ENCODE assay signal across 19 cellular contexts in genomic region chr14:24903337-24903736, GRCh38.
A peak's percentile ranks its signal among the peaks of the same experiment; 100 is the strongest.
DNase-seq lines count a peak whose midpoint lies in the region; ATAC-seq, FAIRE-seq and TF ChIP-seq lines count a peak whose summit lies in the region.
"Had no signal": no experiment of that assay in that cellular context is flagged by ENCODE, and none has a peak within 500 bp of the region (broad histone marks: within the 10 kb centered on the region; RNA-seq: fewer than 3 reads in every experiment).

No MANE protein-coding gene starts in this region.

- H3K4me2 ChIP-seq in mammary epithelial cell (ENCODE audit: insufficient read depth, low read depth, low read length), result no peak overlapping the region

- H3K36me3 ChIP-seq in mammary epithelial cell (ENCODE audit: insufficient read depth, low read length), result no peaks in the 10 kb centered on the region
- H3K36me3 ChIP-seq: brain microvascular endothelial cell, heart right ventricle had no signal

- no peaks in the 10 kb centered on the region for H3K4me1 ChIP-seq in mammary epithelial cell (ENCODE audit: insufficient read depth, low read length)
- H3K4me1 ChIP-seq in foreskin keratinocyte, result no peaks in the 10 kb centered on the region

- TF ChIP-seq CTCF in mammary epithelial cell (conservative IDR thresholded peaks at IDR 0.05 in 1 of 2, IDR thresholded peaks at IDR 0.05 in 1 of 2; ENCODE audit: extremely low read depth in 1 of 2, insufficient read depth in 1 of 2, low read depth in 1 of 2, low read length in 2 of 2), result no peak
- TF ChIP-seq CTCF in MCF 10A (IDR thresholded peaks at IDR 0.05; ENCODE audit: unreplicated experiment), result no peak
- no peak for TF ChIP-seq CTCF in foreskin keratinocyte (conservative IDR thresholded peaks at IDR 0.05)

- H3K4me3 ChIP-seq in mammary epithelial cell (replicated peaks in 1 of 3; ENCODE audit: insufficient read depth in 1 of 3, low read depth in 2 of 3, low read length in 3 of 3), result no peak overlapping the region
- H3K4me3 ChIP-seq: heart right ventricle had no signal

- no peaks in the 10 kb centered on the region for H3K27me3 Mint-ChIP-seq in MCF 10A (ENCODE audit: insufficient read depth, unreplicated experiment)

- CTCF ChIA-PET in mammary epithelial cell (lab: Charles Lee; ENCODE audit: low non-redundant PET), result no interaction called here
- CTCF ChIA-PET in MCF 10A (lab: Yijun Ruan, JAX), result no interaction called here

- H3K27ac ChIP-seq in mammary epithelial cell (ENCODE audit: insufficient read depth, low read depth, low read length) (no peak overlapping the region), foreskin keratinocyte (peak overlapping the region; percentile 33), caudate nucleus (ENCODE audit: low read depth, low read length) (no peak overlapping the region)
- H3K27ac ChIP-seq: brain microvascular endothelial cell had no signal

- no TSS peak for BruUV-seq in mammary epithelial cell (replicated peaks; lab: Mats Ljungman, UMichigan)
- no TSS peak for BruUV-seq in MCF 10A (replicated peaks; lab: Mats Ljungman, UMichigan)

- ATAC-seq in foreskin keratinocyte, result peak; percentile 69
- ATAC-seq: effector memory CD8-positive, alpha-beta T cell; heart right ventricle had no signal

- H2AFZ ChIP-seq in mammary epithelial cell (ENCODE audit: low read depth, low read length), result no peak overlapping the region

- H3K27me3 ChIP-seq in mammary epithelial cell (ENCODE audit: insufficient read depth, low read length) (no peaks in the 10 kb centered on the region), foreskin keratinocyte (no peaks in the 10 kb centered on the region)
- H3K27me3 ChIP-seq: brain microvascular endothelial cell, heart right ventricle had no signal

- no peak overlapping the region for H3K27ac Mint-ChIP-seq in MCF 10A (ENCODE audit: low read depth, unreplicated experiment)
- H3K27ac Mint-ChIP-seq: effector memory CD8-positive, alpha-beta T cell had no signal

- no peak overlapping the region for H3K4me3 Mint-ChIP-seq in MCF 10A (ENCODE audit: unreplicated experiment)
- H3K4me3 Mint-ChIP-seq: effector memory CD8-positive, alpha-beta T cell had no signal

- H3K9me3 Mint-ChIP-seq in MCF 10A (ENCODE audit: unreplicated experiment), result no peaks in the 10 kb centered on the region
- H3K9me3 Mint-ChIP-seq: effector memory CD8-positive, alpha-beta T cell had no signal

- no peaks in the 10 kb centered on the region for H3K36me3 Mint-ChIP-seq in MCF 10A (ENCODE audit: insufficient read depth, unreplicated experiment)

- POLR2A ChIA-PET in MCF 10A (lab: Yijun Ruan, JAX), result no interaction called here

- no peak for FAIRE-seq in urothelium cell line (lab: Jason Lieb, UNC)
- FAIRE-seq: A204.1 had no signal

- intact Hi-C loops in mammary epithelial cell (cut with micrococcal nuclease), result no loop called here
- intact Hi-C loops in MCF 10A (cut with micrococcal nuclease), result no loop called here

- in situ Hi-C loops in mammary epithelial cell (cut with MboI; ENCODE audit: low sequenced_read_pairs in 2 of 2), result no loop called here

- no peak overlapping the region for H3K9ac ChIP-seq in mammary epithelial cell (ENCODE audit: insufficient read depth, low read length)

- DNase-seq in mammary epithelial cell (peak; percentile 15), MCF 10A (ENCODE audit: unreplicated experiment) (no peak), amniotic epithelial cell (ENCODE audit: low read depth) (peak; percentile 55), foreskin keratinocyte (peak; percentile 11 to 37), urothelium cell line (ENCODE audit: low spot score) (peak; percentile 31), caudate nucleus (lab: John Stamatoyannopoulos, UW) (no peak), NCI-H1417 (lab: John Stamatoyannopoulos, UW) (no peak), ureter (ENCODE audit: low spot score) (no peak)
- DNase-seq: activated gamma-delta T cell; brain microvascular endothelial cell; COR-L47; effector memory CD8-positive, alpha-beta T cell; GDM1; heart right ventricle; NCI-H2081; NCI-H524 treated with DMSO at 0.1 percent for 48 hours; OCI-M1; stimulated activated CD4-positive, alpha-beta T cell treated with anti-CD3 and anti-CD28 coated beads, Interleukin-15, amount 100 ng/mL, for 24 hours had no signal

- H3K4me1 Mint-ChIP-seq in MCF 10A (ENCODE audit: insufficient read depth, unreplicated experiment), result peaks cover 4% of the 10 kb centered on the region

- peaks cover 15% of the 10 kb centered on the region for H3K9me3 ChIP-seq in mammary epithelial cell (replicated peaks; ENCODE audit: insufficient read depth, low read length)

- dilution Hi-C loops in mammary epithelial cell (cut with HindIII; ENCODE audit: low sequenced_read_pairs), result no loop called here

- H3K79me2 ChIP-seq in mammary epithelial cell (ENCODE audit: insufficient read depth, low read length), result no peaks in the 10 kb centered on the region

- no peaks in the 10 kb centered on the region for H4K20me1 ChIP-seq in mammary epithelial cell (ENCODE audit: insufficient read depth, low read length)

Comparison
In these comparisons a context has a peak if more than half of its experiments do, and no peak if none do; other contexts are left out.
1. DNase-seq: peak in mammary epithelial cell (single experiment), amniotic epithelial cell (single experiment), foreskin keratinocyte (2 of 2) and urothelium cell line (single experiment); none in MCF 10A (single experiment), caudate nucleus (0 of 61), NCI-H1417 (0 of 3) and ureter (single experiment).